Comparison of ENCODE assay signal across 23 cellular contexts in the genomic region with DNA sequence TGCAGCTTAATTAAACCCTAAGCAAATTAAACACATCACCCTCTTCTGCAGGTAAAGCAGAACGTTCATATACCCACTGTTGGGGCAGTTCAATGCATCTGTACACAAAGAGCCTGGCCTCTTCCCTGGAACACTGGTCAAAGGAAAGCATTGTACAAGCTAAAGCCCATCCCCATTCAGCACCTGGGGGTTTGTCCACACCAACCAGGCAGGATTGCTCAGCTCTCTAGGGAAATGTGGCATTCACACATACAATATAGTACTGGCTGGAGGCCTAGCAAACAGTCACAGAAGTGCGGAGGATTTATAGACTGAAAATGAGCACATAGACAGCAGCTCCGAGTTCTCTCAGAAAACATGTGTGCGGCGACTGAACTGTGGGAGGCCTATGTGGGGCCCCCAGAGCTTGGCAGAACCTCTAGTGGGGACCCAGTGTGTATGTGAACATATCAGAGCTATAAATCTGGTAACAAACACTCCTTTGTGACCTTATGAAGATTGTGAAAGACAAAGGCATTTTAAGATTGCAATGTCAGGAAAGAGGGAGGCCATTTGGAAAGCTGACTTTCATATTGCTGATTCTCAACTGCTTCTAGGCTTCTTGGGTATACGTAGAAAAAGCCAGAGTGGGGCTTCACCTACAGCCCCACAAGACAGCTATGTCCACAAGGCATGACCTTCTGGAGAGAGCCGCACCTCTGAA.
DNase-seq lines count a peak whose midpoint lies in the region; TF ChIP-seq lines count a peak whose summit lies in the region.
"Had no signal": no experiment of that assay in that cellular context is flagged by ENCODE, and none has a peak within 500 bp of the region (broad histone marks: within the 10 kb centered on the region; RNA-seq: fewer than 3 reads in every experiment).

No MANE protein-coding gene starts in this region.

- peak overlapping the region in 7 of 11 experiments; percentile 5 to 33 (median 17); a peak in 6 of 22 replicates for H3K4me2 ChIP-seq in BLaER1 treated with 17β-estradiol and CSF1 and Interleukin-3, amounts not matched to agents 10 nM and 100 nM
- H3K4me2 ChIP-seq in neuronal stem cell (ENCODE audit: insufficient read depth, low read length, poor library complexity, severe bottlenecking), result no peak overlapping the region

- H2AFZ ChIP-seq in neuronal stem cell (ENCODE audit: low read length), result peak overlapping the region; percentile 54

- no peak overlapping the region for H4K8ac ChIP-seq in neuronal stem cell (ENCODE audit: low read depth, low read length)

- H3K14ac ChIP-seq in neuronal stem cell (ENCODE audit: low read length), result no peak overlapping the region

- H3K27me3 ChIP-seq in BLaER1 treated with 17β-estradiol and CSF1 and Interleukin-3, amounts not matched to agents 10 nM and 100 nM, result no peaks in the 10 kb centered on the region
- no peaks in the 10 kb centered on the region for H3K27me3 ChIP-seq in neuronal stem cell (ENCODE audit: control insufficient read depth in 3 of 3, insufficient read depth in 3 of 3, low read depth in 1 of 3, low read length in 3 of 3)
- H3K27me3 ChIP-seq: sigmoid colon, tibial nerve had no signal

- H4K91ac ChIP-seq in neuronal stem cell (ENCODE audit: low read depth, low read length, poor library complexity), result no peak overlapping the region

- no peak overlapping the region for H2BK120ac ChIP-seq in neuronal stem cell (ENCODE audit: low read depth, low read length)

- no peak overlapping the region for H3K27ac ChIP-seq in BLaER1 treated with 17β-estradiol and CSF1 and Interleukin-3, amounts not matched to agents 10 nM and 100 nM
- no peak overlapping the region for H3K27ac ChIP-seq in neuronal stem cell (replicated peaks; ENCODE audit: low read length)
- H3K27ac ChIP-seq: sigmoid colon, VCaP had no signal

- H3K4ac ChIP-seq in neuronal stem cell (ENCODE audit: low read length), result no peak overlapping the region

- no peak overlapping the region for H2BK12ac ChIP-seq in neuronal stem cell (ENCODE audit: low read length)

- H3K4me1 ChIP-seq in BLaER1 treated with 17β-estradiol and CSF1 and Interleukin-3, amounts not matched to agents 10 nM and 100 nM, result peaks cover 0 to 16% (median 6%) of the 10 kb centered on the region in 10 experiments; a peak in 8 of 20 replicates
- H3K4me1 ChIP-seq in neuronal stem cell (ENCODE audit: control insufficient read depth in 2 of 2, insufficient read depth in 1 of 2, low read depth in 1 of 2, low read length in 2 of 2), result peaks cover 0 to 2% of the 10 kb centered on the region in 2 donors
- H3K4me1 ChIP-seq: sigmoid colon had no signal

- peak; percentile 23 for DNase-seq in ELF-1 (ENCODE audit: low read depth, low spot score)
- DNase-seq in fibroblast of mammary gland (ENCODE audit: low read depth), result peak; percentile 65
- no peak for DNase-seq in neuronal stem cell (ENCODE audit: low spot score)
- DNase-seq in activated CD4-positive, CD25-positive, alpha-beta regulatory T cell treated with anti-CD3 and anti-CD28 coated beads, Interleukin-2, amount 50 U/mL, for 72 hours, result no peak
- no peak for DNase-seq in DMS 273 (lab: John Stamatoyannopoulos, UW; ENCODE audit: unreplicated experiment)
- no peak for DNase-seq in DMS 273 treated with DMSO at 0.1 percent for 48 hours (lab: John Stamatoyannopoulos, UW)
- DNase-seq: activated CD4-positive, alpha-beta T cell treated with anti-CD3 and anti-CD28 coated beads, Interleukin-2, amount 50 U/mL, for 1 hour; activated naive CD4-positive, alpha-beta T cell treated with anti-CD3 and anti-CD28 coated beads, Interleukin-2, amount 50 U/mL, for 16 hours; aorta; CD4-positive, alpha-beta T cell; dermis blood vessel endothelial cell; DMS53; HCEC 1CT; head of caudate nucleus; Kasumi-1; mesenchymal stem cell; MV-4-11; NCI-H146; sigmoid colon had no signal

- no peaks in the 10 kb centered on the region for H3K36me3 ChIP-seq in BLaER1 treated with 17β-estradiol and CSF1 and Interleukin-3, amounts not matched to agents 10 nM and 100 nM
- no peaks in the 10 kb centered on the region for H3K36me3 ChIP-seq in neuronal stem cell (replicated peaks in 1 of 2; ENCODE audit: control insufficient read depth in 2 of 2, insufficient read depth in 2 of 2, low read length in 2 of 2)
- H3K36me3 ChIP-seq: sigmoid colon, tibial nerve had no signal

- no peaks in the 10 kb centered on the region for H3K79me1 ChIP-seq in neuronal stem cell (ENCODE audit: low read depth, low read length)

- WGBS in neuronal stem cell (ENCODE audit: extremely low coverage in 2 of 2, insufficient read length in 2 of 2, insufficient replicate concordance in 1 of 2), 2 donors, result no CpG with 5 or more reads among the region's 7 CpGs

- H4K20me1 ChIP-seq in BLaER1 treated with 17β-estradiol and CSF1 and Interleukin-3, amounts not matched to agents 10 nM and 100 nM, result no peaks in the 10 kb centered on the region

- H2BK5ac ChIP-seq in neuronal stem cell (ENCODE audit: low read length), result no peak overlapping the region

- no peak overlapping the region for H2BK15ac ChIP-seq in neuronal stem cell (ENCODE audit: low read length)

- no peak for TF ChIP-seq CTCF in fibroblast of mammary gland (conservative IDR thresholded peaks at IDR 0.05; ENCODE audit: control insufficient read depth, insufficient read depth, low read depth, low read length)

- no peak overlapping the region for H3K9ac ChIP-seq in BLaER1 treated with 17β-estradiol and CSF1 and Interleukin-3, amounts not matched to agents 10 nM and 100 nM
- H3K9ac ChIP-seq in neuronal stem cell (ENCODE audit: low read depth, low read length, poor library complexity), result no peak overlapping the region

- H3K18ac ChIP-seq in neuronal stem cell (ENCODE audit: low read length), result no peak overlapping the region

- H2AK5ac ChIP-seq in neuronal stem cell (ENCODE audit: low read depth, low read length), result no peak overlapping the region

- no peak overlapping the region for H3K4me3 ChIP-seq in BLaER1 treated with 17β-estradiol and CSF1 and Interleukin-3, amounts not matched to agents 10 nM and 100 nM
- H3K4me3 ChIP-seq in fibroblast of mammary gland (ENCODE audit: control insufficient read depth, low read depth, low read length) (no peak overlapping the region), neuronal stem cell (ENCODE audit: low read length in 2 of 2) (no peak overlapping the region)
- H3K4me3 ChIP-seq: GM12878, sigmoid colon, tibial nerve had no signal

- H3K23ac ChIP-seq in neuronal stem cell (ENCODE audit: low read depth, low read length, poor library complexity), result no peak overlapping the region

- H3K9me3 ChIP-seq in BLaER1 treated with 17β-estradiol and CSF1 and Interleukin-3, amounts not matched to agents 10 nM and 100 nM (replicated peaks in 1 of 11), result no peaks in the 10 kb centered on the region
- peaks cover 0 to 2% of the 10 kb centered on the region in 2 donors for H3K9me3 ChIP-seq in neuronal stem cell (replicated peaks in 1 of 2; ENCODE audit: control insufficient read depth in 2 of 2, insufficient read depth in 1 of 2, low read depth in 1 of 2, low read length in 2 of 2)
- H3K9me3 ChIP-seq: sigmoid colon, tibial nerve had no signal

Comparison
In these comparisons a context has a peak if more than half of its experiments do, and no peak if none do; other contexts are left out.
1. DNase-seq: peak in ELF-1 (single experiment) and fibroblast of mammary gland (single experiment); none in neuronal stem cell (single experiment), activated CD4-positive, CD25-positive, alpha-beta regulatory T cell treated with anti-CD3 and anti-CD28 coated beads, Interleukin-2, amount 50 U/mL, for 72 hours (single experiment), DMS 273 (single experiment) and DMS 273 treated with DMSO at 0.1 percent for 48 hours (single experiment).